Comparison of ENCODE assay signal across 13 cellular contexts in genomic region chr10:102007802-102008201, GRCh38.
"Had no signal": no experiment of that assay in that cellular context is flagged by ENCODE, and none has a peak within 500 bp of the region (broad histone marks: within the 10 kb centered on the region; RNA-seq: fewer than 3 reads in every experiment).

No MANE protein-coding gene starts in this region.

- H3K4me1 Mint-ChIP-seq: neural crest cell had no signal

- H3K27me3 ChIP-seq: colonic mucosa, ovary, stomach had no signal

- H3K27ac Mint-ChIP-seq: activated naive CD4-positive, alpha-beta T cell treated with anti-CD3 and anti-CD28 coated beads for 36 hours had no signal

- DNase-seq: activated CD4-positive, alpha-beta T cell treated with anti-CD3 and anti-CD28 coated beads for 48 hours; activated naive CD4-positive, alpha-beta T cell treated with anti-CD3 and anti-CD28 coated beads for 36 hours; caudate nucleus; colonic mucosa; kidney; left ventricle myocardium inferior; ovary; retina; stimulated activated CD4-positive, alpha-beta T cell treated with anti-CD3 and anti-CD28 coated beads, Interleukin-4, amount 100 ng/mL, for 1 hour; stomach; T-helper 9 cell had no signal

- H3K9me3 Mint-ChIP-seq: activated naive CD4-positive, alpha-beta T cell treated with anti-CD3 and anti-CD28 coated beads for 36 hours; neural crest cell had no signal

- H3K36me3 ChIP-seq: colonic mucosa, ovary had no signal

- H3K4me3 ChIP-seq: colonic mucosa, left ventricle myocardium inferior, ovary, stomach, thoracic aorta had no signal

- H3K4me3 Mint-ChIP-seq: activated naive CD4-positive, alpha-beta T cell treated with anti-CD3 and anti-CD28 coated beads for 36 hours; neural crest cell had no signal

- H3K9me3 ChIP-seq: colonic mucosa, left ventricle myocardium inferior, ovary, stomach, thoracic aorta had no signal

- H3K27ac ChIP-seq: colonic mucosa, left ventricle myocardium inferior, ovary, stomach, thoracic aorta had no signal

- H3K4me1 ChIP-seq: colonic mucosa had no signal
